In genomic region chr10:82811621-82812020, GRCh38 we compare ENCODE assay signal across 8 cellular contexts.
DNase-seq lines count a peak whose midpoint lies in the region; ATAC-seq and TF ChIP-seq lines count a peak whose summit lies in the region.

No MANE protein-coding gene starts in this region.

- H3K27ac ChIP-seq in adrenal gland (no peak overlapping the region), mesendoderm (ENCODE audit: low read depth, low read length) (no peak overlapping the region)

- 63 to 74% (median 65%) methylated on average over 1 of the region's 1 CpG for WGBS in adrenal gland, 4 donors
- whole genome bisulfite sequencing in mesendoderm (ENCODE audit: extremely low coverage, insufficient coverage, low lambda C conversion rate) = no CpG with 5 or more reads among the region's 1 CpG

- TF ChIP-seq POLR2A in adrenal gland (IDR thresholded peaks at IDR 0.05) = no peak

- ATAC-seq in HG02759 (IDR thresholded peaks at IDR 0.05; ENCODE audit: unreplicated experiment) = peak; percentile 62
- ATAC-seq in activated T-helper 17 cell treated with anti-CD3 and anti-CD28 coated beads, Interleukin-2, amount 50 U/mL, for 72 hours (replicated peaks) = no peak

- intact Hi-C loops in adrenal gland (cut with DNase I) = no loop called here
- intact Hi-C loops in posterior vena cava (cut with DNase I) = no loop called here

- H2BK120ac ChIP-seq in mesendoderm (ENCODE audit: low read depth, low read length) = peak overlapping the region; percentile 45

- H3K79me2 ChIP-seq in mesendoderm (ENCODE audit: control insufficient read depth, insufficient read depth, low read length) = no peaks in the 10 kb centered on the region

- no peaks in the 10 kb centered on the region for H3K36me3 ChIP-seq in adrenal gland (replicated peaks in 1 of 2)
- no peaks in the 10 kb centered on the region for H3K36me3 ChIP-seq in mesendoderm (ENCODE audit: control insufficient read depth, insufficient read depth, low read length)

- H2BK5ac ChIP-seq in mesendoderm (ENCODE audit: low read length) = no peak overlapping the region

- H3K27me3 ChIP-seq in adrenal gland = no peaks in the 10 kb centered on the region
- H3K27me3 ChIP-seq in mesendoderm (ENCODE audit: insufficient read depth, low read length, poor library complexity) = no peaks in the 10 kb centered on the region

- no peak overlapping the region for H4K5ac ChIP-seq in mesendoderm (ENCODE audit: low read length)

- no peaks in the 10 kb centered on the region for H3K9me3 Mint-ChIP-seq in activated T-helper 17 cell treated with anti-CD3 and anti-CD28 coated beads, Interleukin-2, amount 50 U/mL, for 72 hours

- peak; percentile 61 for TF ChIP-seq CTCF in GM12865 (IDR thresholded peaks at IDR 0.05; ENCODE audit: insufficient read depth, low read depth, low read length, missing control alignments)
- peak; percentile 19 to 47 (median 32) for TF ChIP-seq CTCF in adrenal gland (IDR thresholded peaks at IDR 0.05)

- H3K56ac ChIP-seq in mesendoderm (ENCODE audit: low read length) = no peak overlapping the region

- no peak overlapping the region for H3K4me3 ChIP-seq in GM12865 (ENCODE audit: low read depth, low read length)
- H3K4me3 ChIP-seq in adrenal gland = no peak overlapping the region
- H3K4me3 ChIP-seq in mesendoderm (ENCODE audit: low read length) = no peak overlapping the region

- H3K4me2 ChIP-seq in mesendoderm (ENCODE audit: low read length) = no peak overlapping the region

- no peaks in the 10 kb centered on the region for H3K36me3 Mint-ChIP-seq in activated T-helper 17 cell treated with anti-CD3 and anti-CD28 coated beads, Interleukin-2, amount 50 U/mL, for 72 hours (ENCODE audit: low read depth)

- no peaks in the 10 kb centered on the region for H3K4me1 Mint-ChIP-seq in activated T-helper 17 cell treated with anti-CD3 and anti-CD28 coated beads, Interleukin-2, amount 50 U/mL, for 72 hours

- no peaks in the 10 kb centered on the region for H3K79me1 ChIP-seq in mesendoderm (ENCODE audit: low read length)

- H3K23ac ChIP-seq in mesendoderm (ENCODE audit: low read length) = no peak overlapping the region

- H3K4me3 Mint-ChIP-seq in activated T-helper 17 cell treated with anti-CD3 and anti-CD28 coated beads, Interleukin-2, amount 50 U/mL, for 72 hours = no peak overlapping the region

- no peak overlapping the region for H2AK5ac ChIP-seq in mesendoderm (ENCODE audit: low read length)

- no peaks in the 10 kb centered on the region for H3K9me3 ChIP-seq in adrenal gland (replicated peaks in 1 of 3)

- no peaks in the 10 kb centered on the region for H3K4me1 ChIP-seq in adrenal gland (replicated peaks in 1 of 2)
- H3K4me1 ChIP-seq in mesendoderm (ENCODE audit: control insufficient read depth, low read depth, low read length) = no peaks in the 10 kb centered on the region

- peak; percentile 52 for DNase-seq in GM12865 (ENCODE audit: low read depth)
- DNase-seq in adrenal gland = peak in 2 of 7 donors; percentile 18 to 45
- peak; percentile 60 for DNase-seq in mesendoderm
- no peak for DNase-seq in posterior vena cava (ENCODE audit: low spot score)
- no peak for DNase-seq in activated CD8-positive, alpha-beta memory T cell treated with anti-CD3 and anti-CD28 coated beads, Interleukin-2, amount 50 U/mL, for 4 hours
- no peak for DNase-seq in NCI-H1436 treated with DMSO at 0.1 percent for 48 hours (lab: John Stamatoyannopoulos, UW)

- H3K9ac ChIP-seq in mesendoderm (ENCODE audit: low read length) = no peak overlapping the region

- no peak overlapping the region for H2BK15ac ChIP-seq in mesendoderm (replicated peaks; ENCODE audit: low read depth)

- H3K27ac Mint-ChIP-seq in activated T-helper 17 cell treated with anti-CD3 and anti-CD28 coated beads, Interleukin-2, amount 50 U/mL, for 72 hours = no peak overlapping the region

- H3K27me3 Mint-ChIP-seq in activated T-helper 17 cell treated with anti-CD3 and anti-CD28 coated beads, Interleukin-2, amount 50 U/mL, for 72 hours = no peaks in the 10 kb centered on the region

- no peak overlapping the region for H4K8ac ChIP-seq in mesendoderm (ENCODE audit: low read depth, low read length)

- H3K18ac ChIP-seq in mesendoderm (ENCODE audit: low read length) = no peak overlapping the region

- no peak overlapping the region for H3K4ac ChIP-seq in mesendoderm (ENCODE audit: low read depth, low read length)

Comparison
In these comparisons a context has a peak if more than half of its experiments do, and no peak if none do; other contexts are left out.
1. DNase-seq: peak in GM12865 (single experiment) and mesendoderm (single experiment); none in posterior vena cava (single experiment), activated CD8-positive, alpha-beta memory T cell treated with anti-CD3 and anti-CD28 coated beads, Interleukin-2, amount 50 U/mL, for 4 hours (single experiment) and NCI-H1436 treated with DMSO at 0.1 percent for 48 hours (single experiment).